Comparison of ENCODE assay signal across 17 cellular contexts in the genomic region with DNA sequence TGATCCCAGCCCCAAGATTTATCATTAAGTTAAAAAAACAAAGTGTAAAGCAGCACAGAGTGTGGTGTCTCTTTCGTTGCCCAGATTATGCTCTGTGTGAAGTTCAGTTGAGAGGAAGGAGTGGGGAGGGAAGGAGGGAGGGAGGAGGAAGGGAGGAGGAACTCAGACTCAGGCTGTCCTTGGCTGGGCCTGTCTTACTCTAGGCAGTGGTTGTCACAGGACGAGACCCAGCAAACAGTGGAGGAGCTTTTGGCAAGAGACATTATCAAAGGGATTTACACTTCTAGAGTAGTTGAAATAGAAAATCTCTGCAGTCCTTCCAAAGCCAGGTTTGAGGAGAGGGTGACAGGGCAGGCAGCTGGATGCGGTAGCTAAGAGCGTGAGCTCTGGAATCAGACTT. TPM values are rescaled to one million over a fixed set of nuclear protein-coding genes. Genes with fewer than 3 reads are reported as not detected.
DNase-seq lines count a peak whose midpoint lies in the region; ATAC-seq and TF ChIP-seq lines count a peak whose summit lies in the region.
"Had no signal": no experiment of that assay in that cellular context is flagged by ENCODE, and none has a peak within 500 bp of the region (broad histone marks: within the 10 kb centered on the region; RNA-seq: fewer than 3 reads in every experiment).

No MANE protein-coding gene starts in this region.

- H3K27ac Mint-ChIP-seq in activated naive CD4-positive, alpha-beta T cell treated with anti-CD3 and anti-CD28 coated beads for 36 hours = peak overlapping the region; percentile 41

- peaks cover 26% of the 10 kb centered on the region for H3K4me1 ChIP-seq in suprapubic skin
- H3K4me1 ChIP-seq: uterus had no signal

- WGBS in suprapubic skin = 67% methylated on average over 4 of the region's 4 CpGs

- H3K4me1 Mint-ChIP-seq in activated naive CD4-positive, alpha-beta T cell treated with anti-CD3 and anti-CD28 coated beads for 36 hours (ENCODE audit: low read depth) = peaks cover 51% of the 10 kb centered on the region

- no peaks in the 10 kb centered on the region for H3K9me3 ChIP-seq in suprapubic skin
- H3K9me3 ChIP-seq: MG63, uterus had no signal

- TF ChIP-seq EP300 in suprapubic skin (IDR thresholded peaks at IDR 0.05) = no peak

- no peak for TF ChIP-seq POLR2A in suprapubic skin (IDR thresholded peaks at IDR 0.05)

- H3K27ac ChIP-seq in angular gyrus (ENCODE audit: low read depth, low read length) = peak overlapping the region; percentile 65
- peak overlapping the region; percentile 70 for H3K27ac ChIP-seq in layer of hippocampus (ENCODE audit: low read depth, low read length)
- peak overlapping the region; percentile 45 for H3K27ac ChIP-seq in suprapubic skin
- H3K27ac ChIP-seq: epithelial cell of prostate had no signal

- no peak for TF ChIP-seq CTCF in suprapubic skin (IDR thresholded peaks at IDR 0.05)

- no peak overlapping the region for H3K4me3 ChIP-seq in suprapubic skin
- H3K4me3 ChIP-seq: MG63, uterus had no signal

- DNase-seq in activated naive CD4-positive, alpha-beta T cell treated with anti-CD3 and anti-CD28 coated beads for 36 hours = no peak
- no peak for DNase-seq in activated naive CD4-positive, alpha-beta T cell treated with Interleukin-2 at 50 U/mL for 16 hours
- no peak for DNase-seq in suprapubic skin (ENCODE audit: low spot score in 2 of 2)
- no peak for DNase-seq in SHP77 treated with DMSO at 0.1 percent for 48 hours (lab: John Stamatoyannopoulos, UW)
- DNase-seq in mucosa of gallbladder (ENCODE audit: low spot score) = no peak
- DNase-seq: activated CD8-positive, alpha-beta memory T cell treated with anti-CD3 and anti-CD28 coated beads for 24 hours; activated gamma-delta T cell treated with Interleukin-2 at 50 U/mL for 16 hours; MG63; NCI-H2081; NCI-H526 treated with DMSO at 0.1 percent for 48 hours; T1000; uterus had no signal

- CTCF ChIA-PET in activated naive CD4-positive, alpha-beta T cell treated with anti-CD3 and anti-CD28 coated beads for 36 hours (lab: Charles Lee) = no interaction called here

- no peaks in the 10 kb centered on the region for H3K27me3 Mint-ChIP-seq in activated naive CD4-positive, alpha-beta T cell treated with anti-CD3 and anti-CD28 coated beads for 36 hours (ENCODE audit: low read depth)
- H3K27me3 Mint-ChIP-seq: central memory CD8-positive, alpha-beta T cell had no signal

- no peak for ATAC-seq in GM21619 (IDR thresholded peaks at IDR 0.05; ENCODE audit: unreplicated experiment)

- H3K36me3 ChIP-seq in suprapubic skin = peaks cover 33% of the 10 kb centered on the region
- H3K36me3 ChIP-seq: uterus had no signal

- H3K4me3 Mint-ChIP-seq in activated naive CD4-positive, alpha-beta T cell treated with anti-CD3 and anti-CD28 coated beads for 36 hours = no peak overlapping the region
- H3K4me3 Mint-ChIP-seq: central memory CD8-positive, alpha-beta T cell had no signal

- no peaks in the 10 kb centered on the region for H3K27me3 ChIP-seq in layer of hippocampus (ENCODE audit: control insufficient read depth, insufficient read depth, low read length)
- H3K27me3 ChIP-seq in suprapubic skin = no peaks in the 10 kb centered on the region
- H3K27me3 ChIP-seq: MG63, uterus had no signal

- peaks cover 2% of the 10 kb centered on the region for H3K9me3 Mint-ChIP-seq in activated naive CD4-positive, alpha-beta T cell treated with anti-CD3 and anti-CD28 coated beads for 36 hours
- H3K9me3 Mint-ChIP-seq: central memory CD8-positive, alpha-beta T cell had no signal

- H3K36me3 Mint-ChIP-seq in activated naive CD4-positive, alpha-beta T cell treated with anti-CD3 and anti-CD28 coated beads for 36 hours (ENCODE audit: low read depth) = peaks cover 26% of the 10 kb centered on the region

- intact Hi-C loops in activated naive CD4-positive, alpha-beta T cell treated with anti-CD3 and anti-CD28 coated beads for 36 hours (cut with micrococcal nuclease) = no loop called here

RNA-seq across cellular contexts. Expression of gene KNOP1, which starts 27.8 kb away (rescaled TPM):
- 10 to 100 TPM; 24.4 to 26.1 TPM for total RNA-seq in activated naive CD4-positive, alpha-beta T cell treated with anti-CD3 and anti-CD28 coated beads for 36 hours
- total RNA-seq in suprapubic skin (10 to 100 TPM in 3 of 4 donors, 1 to 10 TPM in 1; 7.9 to 22.8 (median 19.5) TPM), mucosa of gallbladder (15.1 TPM)

RNA-seq across cellular contexts. Expression of gene IQCK, which starts 27.9 kb away (rescaled TPM):
- 1 to 10 TPM; 2.8 to 3.9 TPM for total RNA-seq in activated naive CD4-positive, alpha-beta T cell treated with anti-CD3 and anti-CD28 coated beads for 36 hours
- total RNA-seq in suprapubic skin (10 to 100 TPM; 10.7 to 21.6 (median 18.7) TPM), mucosa of gallbladder (23.7 TPM)
